14 cellular contexts compared by ENCODE assay signal in genomic region chr4:167786504-167786903, GRCh38.
"Had no signal": no experiment of that assay in that cellular context is flagged by ENCODE, and none has a peak within 500 bp of the region (broad histone marks: within the 10 kb centered on the region; RNA-seq: fewer than 3 reads in every experiment).

No MANE protein-coding gene starts in this region.

- ATAC-seq: Panc1, PC-3 had no signal

- DNase-seq: NCI-H1092 treated with DMSO at 0.1 percent for 48 hours, NCI-H1436, NCI-H187 treated with DMSO at 0.1 percent for 48 hours, NCI-H2029 treated with DMSO at 0.1 percent for 48 hours, NCI-H2171, NCI-H226, NCI-H446, NCI-H510A, NCI-H524 treated with DMSO at 0.1 percent for 48 hours, NCI-H774, PC-3, SHP77, SK-N-SH had no signal
